Comparison of ENCODE assay signal across 8 cellular contexts in genomic region chr13:110715395-110716234, GRCh38. TPM values are rescaled to one million over a fixed set of nuclear protein-coding genes. Genes with fewer than 3 reads are reported as not detected.
A peak's percentile ranks its signal among the peaks of the same experiment; 100 is the strongest.
DNase-seq lines count a peak whose midpoint lies in the region; ATAC-seq, FAIRE-seq and TF ChIP-seq lines count a peak whose summit lies in the region.

No MANE protein-coding gene starts in this region.

- H3K4me1 Mint-ChIP-seq in CD4-positive, CD25-positive, alpha-beta regulatory T cell = peaks cover 11 to 35% (median 28%) of the 10 kb centered on the region in 4 donors

- FAIRE-seq in HepG2 (lab: Jason Lieb, UNC) = peak; percentile 96

- WGBS in HepG2 (ENCODE audit: low lambda C conversion rate) = under 1% methylated on average over 44 of the region's 73 CpGs

- H3K27ac ChIP-seq in CD4-positive, CD25-positive, alpha-beta regulatory T cell (ENCODE audit: insufficient read depth, low read length, poor library complexity, severe bottlenecking) = peak overlapping the region; percentile 97
- H3K27ac ChIP-seq in HepG2 (ENCODE audit: extremely low read length, insufficient read depth, low read length) = peak overlapping the region; percentile 89

- peaks cover 0 to 2% (median 0%) of the 10 kb centered on the region in 7 donors for H3K9me3 Mint-ChIP-seq in CD4-positive, CD25-positive, alpha-beta regulatory T cell

- peaks cover 6% of the 10 kb centered on the region for H3K36me3 Mint-ChIP-seq in CD4-positive, CD25-positive, alpha-beta regulatory T cell

- in situ Hi-C loops in HepG2 (cut with HindIII; ENCODE audit: extremely low pct_ligation_motif_present, low pct_unique_long_range_greater_than_20kb) = no loop called here

- no peak overlapping the region for H2AFZ ChIP-seq in HepG2 (ENCODE audit: low read length)

- H3K9ac ChIP-seq in HepG2 (ENCODE audit: insufficient read depth, low read depth, low read length) = peak overlapping the region; percentile 92

- BruUV-seq in HepG2 (replicated peaks; lab: Mats Ljungman, UMichigan) = TSS peak; percentile 60

- H3K9me3 ChIP-seq in CD4-positive, CD25-positive, alpha-beta regulatory T cell (ENCODE audit: control insufficient read depth in 2 of 2, low read length in 2 of 2) = no peaks in the 10 kb centered on the region
- H3K9me3 ChIP-seq in HepG2 (ENCODE audit: low read length) = no peaks in the 10 kb centered on the region

- CTCF ChIA-PET in HepG2 (lab: Yijun Ruan, JAX; ENCODE audit: low intra/inter-chr PET ratio, low total read pairs) = no interaction called here

- TF ChIP-seq POLR2A in HepG2 (IDR thresholded peaks at IDR 0.05; ENCODE audit: insufficient read depth in 1 of 2, low read depth in 2 of 2, low read length in 2 of 2) = no peak; a peak in 1 of 4 replicates

- POLR2A ChIA-PET in HepG2 (lab: Yijun Ruan, JAX) = interaction anchor here (0.6 to 2.8 kb wide), 20 partner anchors 8 to 200 kb away, joined by 3 to 22 read pairs (median 4); partner anchors contain the start of genes ANKRD10, CARS2, NAXD and RAB20

- TF ChIP-seq CTCF in HepG2 (CRISPR knock-in tag; IDR thresholded peaks at IDR 0.05) = peak; percentile 31; the same call in 1 of the 2 replicates

- intact Hi-C loops in HepG2 (cut with micrococcal nuclease; ENCODE audit: unreplicated experiment) = loop anchor here (1.0 to 10.0 kb wide), 5 partner anchors 31 to 261 kb away; no protein-coding TSS in a partner anchor

- peak overlapping the region; percentile 73 for H3K4me2 ChIP-seq in HepG2 (ENCODE audit: low read depth, low read length)

- H3K4me1 ChIP-seq in CD4-positive, CD25-positive, alpha-beta regulatory T cell (ENCODE audit: control insufficient read depth, insufficient read depth, low read length, poor library complexity, severe bottlenecking) = peaks cover 31% of the 10 kb centered on the region
- peaks cover 16% of the 10 kb centered on the region for H3K4me1 ChIP-seq in HepG2 (ENCODE audit: insufficient read depth, low read length)

- peak; percentile 94 to 100 (median 98) for DNase-seq in CD4-positive, CD25-positive, alpha-beta regulatory T cell
- DNase-seq in NCI-H748 treated with DMSO at 0.1 percent for 48 hours (lab: John Stamatoyannopoulos, UW) (peak; percentile 98), dermis blood vessel endothelial cell (peak; percentile 99), HepG2 (ENCODE audit: low spot score) (peak; percentile 99)
- peak; percentile 92 to 95 for DNase-seq in activated CD4-positive, alpha-beta T cell treated with anti-CD3 and anti-CD28 coated beads, Interleukin-2, amount 50 U/mL, for 48 hours
- peak; percentile 88 to 89 for DNase-seq in stimulated activated CD4-positive, alpha-beta T cell treated with anti-CD3 and anti-CD28 coated beads, Interleukin-2, amount 100 ng/mL, for 48 hours

- TF ChIP-seq EP300 in HepG2 (IDR thresholded peaks at IDR 0.05; ENCODE audit: low read depth in 2 of 2, low read length in 2 of 2) (no peak), HepG2 (CRISPR knock-in tag; IDR thresholded peaks at IDR 0.05; ENCODE audit: borderline replicate concordance) (no peak)

- H3K27me3 Mint-ChIP-seq in CD4-positive, CD25-positive, alpha-beta regulatory T cell = peaks cover 18% of the 10 kb centered on the region

- H4K20me1 ChIP-seq in HepG2 (ENCODE audit: insufficient read depth, low read length) = peaks cover 30% of the 10 kb centered on the region

- peaks cover 13% of the 10 kb centered on the region for H3K36me3 ChIP-seq in CD4-positive, CD25-positive, alpha-beta regulatory T cell (ENCODE audit: control insufficient read depth, insufficient read depth, low read length)
- peaks cover 2 to 14% of the 10 kb centered on the region in 2 experiments; a peak in 3 of 5 replicates for H3K36me3 ChIP-seq in HepG2 (replicated peaks in 1 of 2; ENCODE audit: control insufficient read depth in 1 of 2, insufficient read depth in 2 of 2, low read length in 2 of 2)

- H3K27me3 ChIP-seq in CD4-positive, CD25-positive, alpha-beta regulatory T cell (ENCODE audit: control insufficient read depth, insufficient read depth, low read length) = no peaks in the 10 kb centered on the region
- H3K27me3 ChIP-seq in HepG2 (ENCODE audit: control insufficient read depth in 1 of 2, insufficient read depth in 2 of 2, low read length in 2 of 2) = no peaks in the 10 kb centered on the region; a peak in 1 of 5 replicates

- peak overlapping the region; percentile 98 to 99 (median 99) for H3K27ac Mint-ChIP-seq in CD4-positive, CD25-positive, alpha-beta regulatory T cell

- peak overlapping the region; percentile 90 for H3K4me3 ChIP-seq in CD4-positive, CD25-positive, alpha-beta regulatory T cell (ENCODE audit: low read depth, low read length)
- H3K4me3 ChIP-seq in HepG2 (replicated peaks in 1 of 3; ENCODE audit: insufficient read depth in 1 of 3, low read depth in 2 of 3, low read length in 3 of 3) = peak overlapping the region; percentile 76 to 98 (median 96)

- H3K79me2 ChIP-seq in HepG2 (ENCODE audit: insufficient read depth, low read length) = peaks cover 59% of the 10 kb centered on the region

- peak overlapping the region; percentile 96 to 100 (median 99) for H3K4me3 Mint-ChIP-seq in CD4-positive, CD25-positive, alpha-beta regulatory T cell

- peak; percentile 67 to 71 for ATAC-seq in CD4-positive, CD25-positive, alpha-beta regulatory T cell (ENCODE audit: low read depth in 2 of 2)
- peak; percentile 47 for ATAC-seq in GM19438 (IDR thresholded peaks at IDR 0.05; ENCODE audit: low read depth, unreplicated experiment)
- peak; percentile 48 for ATAC-seq in HG03571 (IDR thresholded peaks at IDR 0.05; ENCODE audit: unreplicated experiment)
- ATAC-seq in HepG2 = peak; percentile 75

- no peak; the same call in 1 of the 2 replicates for TF ChIP-seq RAD21 in HepG2 (CRISPR knock-in tag; IDR thresholded peaks at IDR 0.05)

TF ChIP-seq in HepG2, 621 proteins besides CTCF, POLR2A, EP300 and RAD21 (continues in another document):
- peak; percentile 76 for TF ChIP-seq ASH2L (IDR thresholded peaks at IDR 0.05; ENCODE audit: insufficient read length, low read depth, low read length)

RNA-seq across cellular contexts. Expression of gene ING1, which starts 2.1 kb away (rescaled TPM):
- 16.8 TPM for total RNA-seq in CD4-positive, CD25-positive, alpha-beta regulatory T cell
- 10 to 100 TPM; 13.1 to 16.4 (median 14.8) TPM for polyA plus RNA-seq in CD4-positive, CD25-positive, alpha-beta regulatory T cell
- total RNA-seq in dermis blood vessel endothelial cell (14.3 and 18.0 TPM in 2 replicates), HepG2 (2016; rRNA removed; fragmentation: Illumina TruSeq; extraction: Trizol) (7.9 and 8.1 TPM in 2 replicates)
- total RNA-seq in HepG2 (2016; cell fraction: cytosol; rRNA removed; fragmentation: Illumina TruSeq; extraction: Trizol; ENCODE audit: low read depth) = 3.2 and 3.8 TPM in 2 replicates
- 6.1 and 7.1 TPM in 2 replicates for total RNA-seq in HepG2 (2016; cell fraction: insoluble cytoplasmic fraction; rRNA removed; fragmentation: Illumina TruSeq; extraction: Trizol)
- total RNA-seq in HepG2 (2016; cell fraction: membrane; rRNA removed; fragmentation: Illumina TruSeq; extraction: Trizol) = 8.5 and 9.2 TPM in 2 replicates
- 6.1 and 6.4 TPM in 2 replicates for total RNA-seq in HepG2 (2016; cell fraction: nucleus; rRNA removed; fragmentation: Illumina TruSeq; extraction: Trizol)
- polyA plus RNA-seq in HepG2 (2011; rRNA removed) = 13.6 and 16.1 TPM in 2 replicates
- 14.0 and 27.3 TPM in 2 replicates for polyA plus RNA-seq in HepG2 (2011; cell fraction: cytosol; rRNA removed)
- polyA plus RNA-seq in HepG2 (2011; cell fraction: nucleus; rRNA removed) = 13.0 and 17.3 TPM in 2 replicates
- 6.5 and 7.4 TPM in 2 replicates for polyA plus RNA-seq in HepG2 (2012)
- 6.7 and 6.9 TPM in 2 replicates for polyA plus RNA-seq in HepG2 (2016; cell fraction: cytosol; fragmentation: Illumina TruSeq; extraction: Trizol; ENCODE audit: low read depth)
- polyA plus RNA-seq in HepG2 (2016; cell fraction: insoluble cytoplasmic fraction; fragmentation: Illumina TruSeq; extraction: Trizol; ENCODE audit: low read depth) = 15.1 and 17.1 TPM in 2 replicates
- 12.7 and 14.0 TPM in 2 replicates for polyA plus RNA-seq in HepG2 (2016; cell fraction: membrane; fragmentation: Illumina TruSeq; extraction: Trizol; ENCODE audit: low read depth)
- 15.2 and 17.6 TPM in 2 replicates for polyA plus RNA-seq in HepG2 (2016; cell fraction: nucleus; fragmentation: Illumina TruSeq; extraction: Trizol; ENCODE audit: insufficient read depth, low read depth)
- 11.5 and 18.2 TPM in 2 replicates for polyA minus RNA-seq in HepG2 (2011; rRNA and poly(A)+ RNA removed; ENCODE audit: low replicate concordance)
- 12.1 and 16.0 TPM in 2 replicates for polyA minus RNA-seq in HepG2 (2011; cell fraction: cytosol; rRNA and poly(A)+ RNA removed)
- 7.1 TPM in 2 replicates for polyA minus RNA-seq in HepG2 (2011; cell fraction: nucleus; rRNA and poly(A)+ RNA removed)

RNA-seq across cellular contexts. Expression of gene CARS2, which starts 9.7 kb away (rescaled TPM):
- 71.4 TPM for total RNA-seq in CD4-positive, CD25-positive, alpha-beta regulatory T cell
- polyA plus RNA-seq in CD4-positive, CD25-positive, alpha-beta regulatory T cell = 10 to 100 TPM; 23.1 to 39.9 (median 34.2) TPM
- total RNA-seq in dermis blood vessel endothelial cell = 47.6 and 64.1 TPM in 2 replicates
- total RNA-seq in HepG2 (2016; rRNA removed; fragmentation: Illumina TruSeq; extraction: Trizol) = 54.3 and 59.3 TPM in 2 replicates
- 48.8 and 53.1 TPM in 2 replicates for total RNA-seq in HepG2 (2016; cell fraction: cytosol; rRNA removed; fragmentation: Illumina TruSeq; extraction: Trizol; ENCODE audit: low read depth)
- total RNA-seq in HepG2 (2016; cell fraction: insoluble cytoplasmic fraction; rRNA removed; fragmentation: Illumina TruSeq; extraction: Trizol) = 55.5 and 59.7 TPM in 2 replicates
- total RNA-seq in HepG2 (2016; cell fraction: membrane; rRNA removed; fragmentation: Illumina TruSeq; extraction: Trizol) = 58.9 and 63.9 TPM in 2 replicates
- total RNA-seq in HepG2 (2016; cell fraction: nucleus; rRNA removed; fragmentation: Illumina TruSeq; extraction: Trizol) = 53.4 and 63.0 TPM in 2 replicates
- polyA plus RNA-seq in HepG2 (2011; rRNA removed) = 41.1 and 41.7 TPM in 2 replicates
- 28.6 and 35.9 TPM in 2 replicates for polyA plus RNA-seq in HepG2 (2011; cell fraction: cytosol; rRNA removed)
- 164 and 213 TPM in 2 replicates for polyA plus RNA-seq in HepG2 (2011; cell fraction: nucleus; rRNA removed)
- polyA plus RNA-seq in HepG2 (2012) = 23.6 and 24.3 TPM in 2 replicates
- 51.4 and 54.6 TPM in 2 replicates for polyA plus RNA-seq in HepG2 (2016; cell fraction: cytosol; fragmentation: Illumina TruSeq; extraction: Trizol; ENCODE audit: low read depth)
- polyA plus RNA-seq in HepG2 (2016; cell fraction: insoluble cytoplasmic fraction; fragmentation: Illumina TruSeq; extraction: Trizol; ENCODE audit: low read depth) = 53.7 and 56.0 TPM in 2 replicates
- 55.8 and 58.6 TPM in 2 replicates for polyA plus RNA-seq in HepG2 (2016; cell fraction: membrane; fragmentation: Illumina TruSeq; extraction: Trizol; ENCODE audit: low read depth)
- polyA plus RNA-seq in HepG2 (2016; cell fraction: nucleus; fragmentation: Illumina TruSeq; extraction: Trizol; ENCODE audit: insufficient read depth, low read depth) = 98.7 and 98.9 TPM in 2 replicates
- 31.3 and 59.3 TPM in 2 replicates for polyA minus RNA-seq in HepG2 (2011; rRNA and poly(A)+ RNA removed; ENCODE audit: low replicate concordance)
- 12.7 and 18.4 TPM in 2 replicates for polyA minus RNA-seq in HepG2 (2011; cell fraction: cytosol; rRNA and poly(A)+ RNA removed)
- polyA minus RNA-seq in HepG2 (2011; cell fraction: nucleus; rRNA and poly(A)+ RNA removed) = 74.3 and 83.8 TPM in 2 replicates

Comparison
In these comparisons a context has a peak if more than half of its experiments do, and no peak if none do; other contexts are left out.
1. Peak in every context shown above with its lines: DNase-seq, ATAC-seq, H3K4me3 ChIP-seq and H3K27ac ChIP-seq.